25 cellular contexts compared by ENCODE assay signal in the genomic region with DNA sequence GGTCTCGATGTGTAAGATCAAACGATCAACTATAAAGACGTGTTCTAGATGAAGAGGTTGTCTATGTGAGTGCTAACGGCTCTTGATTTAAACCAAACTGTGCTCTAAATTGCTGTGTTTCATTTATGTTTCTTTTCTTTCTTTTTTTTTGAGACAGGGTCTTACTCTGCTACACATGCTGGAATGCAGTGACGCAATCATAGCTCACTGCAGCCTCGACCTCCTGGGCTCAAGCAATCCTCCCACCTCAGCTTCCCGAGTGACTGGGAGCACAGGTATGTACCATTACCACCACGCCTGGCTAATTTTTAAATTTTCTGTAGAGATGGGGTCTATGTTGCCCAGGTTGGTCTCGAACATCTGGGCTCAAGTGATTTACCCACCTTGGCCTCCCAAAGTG. TPM values are rescaled to one million over a fixed set of nuclear protein-coding genes. Genes with fewer than 3 reads are reported as not detected.
DNase-seq lines count a peak whose midpoint lies in the region; ATAC-seq, FAIRE-seq and TF ChIP-seq lines count a peak whose summit lies in the region.
"Had no signal": no experiment of that assay in that cellular context is flagged by ENCODE, and none has a peak within 500 bp of the region (broad histone marks: within the 10 kb centered on the region; RNA-seq: fewer than 3 reads in every experiment).

No MANE protein-coding gene starts in this region.

- CTCF ChIA-PET in K562 (lab: Yijun Ruan, JAX; ENCODE audit: low intra/inter-chr PET ratio) (no interaction called here), A673 (lab: Charles Lee) (no interaction called here)
- CTCF ChIA-PET in activated CD4-positive, alpha-beta T cell treated with anti-CD3 and anti-CD28 coated beads, Interleukin-2, amount 10 ng/mL, durations not matched to agents 7 days and 5 days (lab: Charles Lee) = no interaction called here

- no peaks in the 10 kb centered on the region for H3K79me2 ChIP-seq in K562 (ENCODE audit: control insufficient read depth, insufficient read depth, low read length)

- H3K27me3 Mint-ChIP-seq in nephron progenitor cell (ENCODE audit: low read depth, poor library complexity) = peaks cover 16% of the 10 kb centered on the region
- peaks cover 9% of the 10 kb centered on the region for H3K27me3 Mint-ChIP-seq in activated CD4-positive, alpha-beta T cell treated with anti-CD3 and anti-CD28 coated beads, Interleukin-2, amount 10 ng/mL, durations not matched to agents 7 days and 5 days

- H3K4me1 Mint-ChIP-seq in nephron progenitor cell = peaks cover 30% of the 10 kb centered on the region
- H3K4me1 Mint-ChIP-seq in activated CD4-positive, alpha-beta T cell treated with anti-CD3 and anti-CD28 coated beads, Interleukin-2, amount 10 ng/mL, durations not matched to agents 7 days and 5 days = peaks cover 5% of the 10 kb centered on the region

- no peaks in the 10 kb centered on the region for H3K9me1 ChIP-seq in K562 (ENCODE audit: control insufficient read depth, insufficient read depth, low read length)

- no peak for FAIRE-seq in K562 (lab: Jason Lieb, UNC)
- FAIRE-seq: GM18507, RCC 7860 had no signal

- H3K4me3 Mint-ChIP-seq in nephron progenitor cell = no peak overlapping the region
- H3K4me3 Mint-ChIP-seq in activated CD4-positive, alpha-beta T cell treated with anti-CD3 and anti-CD28 coated beads, Interleukin-2, amount 10 ng/mL, durations not matched to agents 7 days and 5 days = no peak overlapping the region
- H3K4me3 Mint-ChIP-seq: CD14-positive monocyte, H9, IgD-negative memory B cell had no signal

- H3K9me3 ChIP-seq in K562 (replicated peaks; ENCODE audit: control insufficient read depth, insufficient read depth, low read depth, low read length) (no peaks in the 10 kb centered on the region; the same call in 1 of the 2 replicates), A673 (ENCODE audit: low read depth, low read length, poor library complexity, severe bottlenecking) (no peaks in the 10 kb centered on the region)
- H3K9me3 ChIP-seq: BE2C, SK-N-SH had no signal

- no peak for TF ChIP-seq CTCF in K562 (IDR thresholded peaks at IDR 0.05 in 2 of 3, conservative IDR thresholded peaks at IDR 0.05 in 1 of 3; ENCODE audit: insufficient read depth in 2 of 3, low read depth in 1 of 3, low read length in 3 of 3)
- no peak for TF ChIP-seq CTCF in nephron progenitor cell (IDR thresholded peaks at IDR 0.05)
- TF ChIP-seq CTCF in A673 (conservative IDR thresholded peaks at IDR 0.05; ENCODE audit: low read depth, low read length) = no peak
- TF ChIP-seq CTCF in foreskin fibroblast (IDR thresholded peaks at IDR 0.05; ENCODE audit: low read depth, low read length) = no peak

- H3K27ac Mint-ChIP-seq in nephron progenitor cell = peak overlapping the region; percentile 15
- no peak overlapping the region for H3K27ac Mint-ChIP-seq in activated CD4-positive, alpha-beta T cell treated with anti-CD3 and anti-CD28 coated beads, Interleukin-2, amount 10 ng/mL, durations not matched to agents 7 days and 5 days
- H3K27ac Mint-ChIP-seq: IgD-negative memory B cell had no signal

- no peaks in the 10 kb centered on the region for H4K20me1 ChIP-seq in K562 (replicated peaks; ENCODE audit: control insufficient read depth, insufficient read depth, low read length)

- WGBS in K562 (ENCODE audit: insufficient coverage, low coverage, missing lambda C conversion rate) = 77% methylated on average over 9 of the region's 9 CpGs

- TF ChIP-seq RAD21 in Ishikawa (IDR thresholded peaks at IDR 0.05; ENCODE audit: low read depth) (no peak), K562 (CRISPR knock-in tag; conservative IDR thresholded peaks at IDR 0.05 in 1 of 2, IDR thresholded peaks at IDR 0.05 in 1 of 2) (no peak)

- TF ChIP-seq EP300 in Ishikawa (IDR thresholded peaks at IDR 0.05; ENCODE audit: borderline replicate concordance) (no peak), K562 (IDR thresholded peaks at IDR 0.05; ENCODE audit: low read length) (no peak)

- in situ Hi-C loops in K562 (cut with MboI) = no loop called here

- no peak overlapping the region for H3K9ac ChIP-seq in K562 (ENCODE audit: insufficient read depth in 1 of 2, low read depth in 2 of 2, low read length in 2 of 2)
- H3K9ac ChIP-seq: SK-N-SH had no signal

- H3K36me3 ChIP-seq in K562 (ENCODE audit: control insufficient read depth, insufficient read depth, low read length) = no peaks in the 10 kb centered on the region
- no peaks in the 10 kb centered on the region for H3K36me3 ChIP-seq in A673 (ENCODE audit: insufficient read depth, low read length, poor library complexity, severe bottlenecking)
- H3K36me3 ChIP-seq: BE2C had no signal

- ATAC-seq in K562 (no peak), GM18519 (IDR thresholded peaks at IDR 0.05; ENCODE audit: low FRiP score, unreplicated experiment) (no peak)

- H3K4me1 ChIP-seq in K562 (replicated peaks in 1 of 2; ENCODE audit: control insufficient read depth in 2 of 2, insufficient read depth in 2 of 2, low read length in 2 of 2) (peaks cover 30 to 39% of the 10 kb centered on the region in 2 experiments), A673 (ENCODE audit: insufficient read depth, low read length, poor library complexity, severe bottlenecking) (no peaks in the 10 kb centered on the region)

- no peak overlapping the region for H3K27ac ChIP-seq in K562 (ENCODE audit: extremely low read depth, low read depth, low read length)
- no peak overlapping the region for H3K27ac ChIP-seq in A673 (ENCODE audit: low read depth, low read length, poor library complexity, severe bottlenecking)

- POLR2A ChIA-PET in K562 (lab: Yijun Ruan, JAX) = interaction anchor here (1.2 kb wide), 1 partner anchor 16 kb away, joined by 4 read pairs; no protein-coding TSS in a partner anchor
- POLR2A ChIA-PET in A673 (lab: Charles Lee; ENCODE audit: low non-redundant PET) = interaction anchor here (0.9 kb wide), 1 partner anchor 622 kb away, joined by 18 read pairs; no protein-coding TSS in a partner anchor
- POLR2A ChIA-PET in activated CD4-positive, alpha-beta T cell treated with anti-CD3 and anti-CD28 coated beads, Interleukin-2, amount 10 ng/mL, durations not matched to agents 7 days and 5 days (lab: Charles Lee) = no interaction called here

- peaks cover 10% of the 10 kb centered on the region for H3K9me3 Mint-ChIP-seq in nephron progenitor cell
- no peaks in the 10 kb centered on the region for H3K9me3 Mint-ChIP-seq in activated CD4-positive, alpha-beta T cell treated with anti-CD3 and anti-CD28 coated beads, Interleukin-2, amount 10 ng/mL, durations not matched to agents 7 days and 5 days
- H3K9me3 Mint-ChIP-seq: IgD-negative memory B cell had no signal

- H2AFZ ChIP-seq in K562 (ENCODE audit: low read depth, low read length) = no peak overlapping the region

- H3K4me2 ChIP-seq in K562 (ENCODE audit: insufficient read depth, low read length) = no peak overlapping the region
- H3K4me2 ChIP-seq: SK-N-SH had no signal

- DNase-seq in K562 (ENCODE audit: extremely low read depth in 1 of 4, low spot score in 3 of 4) (no peak), kidney glomerular epithelial cell (lab: John Stamatoyannopoulos, UW) (peak; percentile 42), nephron progenitor cell (no peak), A673 (ENCODE audit: low spot score) (no peak), foreskin fibroblast (no peak)
- DNase-seq in activated CD4-positive, alpha-beta T cell treated with anti-CD3 and anti-CD28 coated beads, Interleukin-2, amount 10 ng/mL, durations not matched to agents 7 days and 5 days = no peak
- DNase-seq: BE2C, DMS153, DND-41, H9, Karpas-422, NCI-H1092 treated with DMSO at 0.1 percent for 48 hours, NCI-H1436, NCI-H187 treated with DMSO at 0.1 percent for 48 hours, NCI-H2107, NCI-H446, NCI-H524 treated with DMSO at 0.1 percent for 48 hours, NCI-H774, SK-N-SH had no signal

- no peaks in the 10 kb centered on the region for H3K27me3 ChIP-seq in K562 (ENCODE audit: control insufficient read depth in 2 of 2, insufficient read depth in 2 of 2, low read length in 2 of 2)
- H3K27me3 ChIP-seq in A673 (replicated peaks; ENCODE audit: insufficient read depth, low read depth, low read length, poor library complexity) = no peaks in the 10 kb centered on the region
- H3K27me3 ChIP-seq: BE2C had no signal

- intact Hi-C loops in K562 (cut with micrococcal nuclease) (no loop called here), A673 (cut with micrococcal nuclease; ENCODE audit: unreplicated experiment) (no loop called here)

- H3K4me3 ChIP-seq in K562 (no peak overlapping the region), A673 (ENCODE audit: low read depth, low read length, poor library complexity, severe bottlenecking) (no peak overlapping the region), foreskin fibroblast (ENCODE audit: low read depth in 1 of 2, low read length in 2 of 2) (no peak overlapping the region)

- TF ChIP-seq POLR2A in K562 (conservative IDR thresholded peaks at IDR 0.05) = no peak

- peaks cover 6% of the 10 kb centered on the region for H3K36me3 Mint-ChIP-seq in nephron progenitor cell (ENCODE audit: low read depth)
- no peaks in the 10 kb centered on the region for H3K36me3 Mint-ChIP-seq in activated CD4-positive, alpha-beta T cell treated with anti-CD3 and anti-CD28 coated beads, Interleukin-2, amount 10 ng/mL, durations not matched to agents 7 days and 5 days (ENCODE audit: low read depth)
- H3K36me3 Mint-ChIP-seq: CD14-positive monocyte, IgD-negative memory B cell had no signal

- BruUV-seq in K562 (replicated peaks; lab: Mats Ljungman, UMichigan) (no TSS peak), A673 (replicated peaks; lab: Mats Ljungman, UMichigan) (no TSS peak)

RNA-seq across cellular contexts. Expression of a gene that starts 24.0 kb away (rescaled TPM):
- total RNA-seq in K562 (2011; cell fraction: chromatin; rRNA removed; ENCODE audit: low replicate concordance) = 19.1 and 19.5 TPM in 2 replicates
- 12.8 and 17.0 TPM in 2 replicates for total RNA-seq in K562 (2011; cell fraction: nucleolus; rRNA removed)
- total RNA-seq in K562 (2011; cell fraction: nucleoplasm; rRNA removed) = 23.6 and 30.7 TPM in 2 replicates
- total RNA-seq in K562 (2014; rRNA removed) (25.7 and 28.0 TPM in 2 replicates), K562 (2014; rRNA removed; fragmentation: Illumina TruSeq; extraction: Trizol) (24.0 and 26.2 TPM in 2 replicates), K562 (2015; rRNA removed; fragmentation: Illumina TruSeq; extraction: Trizol) (39.4 and 39.5 TPM in 2 replicates), K562 (2021) (30.0 and 32.2 TPM in 2 replicates), A673 (2021) (31.4 and 31.6 TPM in 2 replicates)
- polyA plus RNA-seq in K562 (2011; rRNA removed) (29.0 and 31.4 TPM in 2 replicates), K562 (2014; fragmentation: Illumina TruSeq; extraction: Trizol) (23.2 and 30.9 TPM in 2 replicates), K562 (2014; fragmentation: Nextera tagmentation; extraction: Ambion mirVana) (1 to 10 TPM; 5.8 to 6.8 TPM), K562 (2014; rRNA removed) (26.7 and 27.1 TPM in 2 replicates)
- 24.5 and 27.9 TPM in 2 replicates for polyA plus RNA-seq in K562 (2011; cell fraction: cytosol; rRNA removed)
- polyA plus RNA-seq in K562 (2011; cell fraction: nucleus; rRNA removed) = 14.2 and 19.3 TPM in 2 replicates
- 31.0 and 76.8 TPM in 2 replicates for polyA plus RNA-seq in K562 (2012)
- polyA minus RNA-seq in K562 (2011; rRNA and poly(A)+ RNA removed) = 24.2 and 25.4 TPM in 2 replicates
- polyA minus RNA-seq in K562 (2011; cell fraction: cytosol; rRNA and poly(A)+ RNA removed) = 11.7 and 14.7 TPM in 2 replicates
- 10.0 and 13.7 TPM in 2 replicates for polyA minus RNA-seq in K562 (2011; cell fraction: nucleus; rRNA and poly(A)+ RNA removed)
- 1 to 10 TPM; 3.8 to 4.3 TPM for total RNA-seq in activated CD4-positive, alpha-beta T cell treated with anti-CD3 and anti-CD28 coated beads, Interleukin-2, amount 10 ng/mL, durations not matched to agents 7 days and 5 days
